In the genomic region with DNA sequence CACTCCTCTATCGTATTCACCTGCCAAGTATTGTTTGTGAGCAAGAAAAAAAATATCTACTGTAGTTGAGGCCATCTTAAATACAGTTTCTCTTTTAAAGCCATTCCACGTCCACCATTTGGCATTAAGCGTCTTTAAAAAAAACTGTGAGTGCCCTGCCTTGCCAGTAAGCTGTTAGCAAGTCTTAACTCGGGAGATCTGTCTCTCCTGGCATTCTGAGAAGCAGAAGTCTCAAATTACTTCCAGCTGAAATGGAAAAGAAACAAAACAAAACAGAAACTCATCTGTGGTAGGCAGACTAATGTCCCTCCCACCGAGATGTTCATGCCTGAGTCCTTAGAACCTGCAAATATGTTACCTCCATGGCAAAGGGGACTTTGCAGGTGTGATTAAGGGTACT, we compare ENCODE assay signal across 11 cellular contexts.
DNase-seq lines count a peak whose midpoint lies in the region; ATAC-seq and TF ChIP-seq lines count a peak whose summit lies in the region.
"Had no signal": no experiment of that assay in that cellular context is flagged by ENCODE, and none has a peak within 500 bp of the region (broad histone marks: within the 10 kb centered on the region; RNA-seq: fewer than 3 reads in every experiment).

No MANE protein-coding gene starts in this region.

- no peak overlapping the region for H3K27ac Mint-ChIP-seq in activated CD8-positive, alpha-beta memory T cell treated with anti-CD3 and anti-CD28 coated beads, Interleukin-2, amount 10 ng/mL, durations not matched to agents 7 days and 5 days
- H3K27ac Mint-ChIP-seq: progenitor cell of endocrine pancreas had no signal

- H3K4me1 Mint-ChIP-seq in activated CD8-positive, alpha-beta memory T cell treated with anti-CD3 and anti-CD28 coated beads, Interleukin-2, amount 10 ng/mL, durations not matched to agents 7 days and 5 days: peaks cover 22% of the 10 kb centered on the region

- H3K36me3 Mint-ChIP-seq in activated CD8-positive, alpha-beta memory T cell treated with anti-CD3 and anti-CD28 coated beads, Interleukin-2, amount 10 ng/mL, durations not matched to agents 7 days and 5 days: peaks cover 2% of the 10 kb centered on the region

- no peak overlapping the region for H3K4me3 Mint-ChIP-seq in activated CD8-positive, alpha-beta memory T cell treated with anti-CD3 and anti-CD28 coated beads, Interleukin-2, amount 10 ng/mL, durations not matched to agents 7 days and 5 days

- ATAC-seq in sciatic nerve: peak; percentile 83
- ATAC-seq in activated CD8-positive, alpha-beta memory T cell treated with anti-CD3 and anti-CD28 coated beads, Interleukin-2, amount 10 ng/mL, durations not matched to agents 7 days and 5 days: no peak

- CTCF ChIA-PET in activated CD8-positive, alpha-beta memory T cell treated with anti-CD3 and anti-CD28 coated beads, Interleukin-2, amount 10 ng/mL, durations not matched to agents 7 days and 5 days (lab: Charles Lee): interaction anchor here (1.0 kb wide), 1 partner anchor 10 kb away, joined by 3 read pairs; no protein-coding TSS in a partner anchor

- DNase-seq in DMS 273 treated with DMSO at 0.1 percent for 48 hours (lab: John Stamatoyannopoulos, UW) (peak; percentile 33), T1000 (lab: John Stamatoyannopoulos, UW) (peak; percentile 75), fibroblast of villous mesenchyme (ENCODE audit: low read depth) (peak; percentile 79), sciatic nerve (ENCODE audit: low spot score) (no peak), cerebellum (ENCODE audit: low spot score) (no peak), DMS153 (lab: John Stamatoyannopoulos, UW) (no peak)
- DNase-seq in activated CD8-positive, alpha-beta memory T cell treated with anti-CD3 and anti-CD28 coated beads, Interleukin-2, amount 10 ng/mL, durations not matched to agents 7 days and 5 days: no peak
- DNase-seq in activated CD4-positive, CD25-positive, alpha-beta regulatory T cell (lab: John Stamatoyannopoulos, UW): no peak
- DNase-seq: activated CD4-positive, alpha-beta T cell treated with anti-CD3 and anti-CD28 coated beads for 48 hours; NCI-H510A treated with DMSO at 0.1 percent for 48 hours had no signal

- no peak overlapping the region for H3K4me3 ChIP-seq in fibroblast of villous mesenchyme (ENCODE audit: low read depth, low read length)

- H3K9me3 Mint-ChIP-seq in activated CD8-positive, alpha-beta memory T cell treated with anti-CD3 and anti-CD28 coated beads, Interleukin-2, amount 10 ng/mL, durations not matched to agents 7 days and 5 days (ENCODE audit: low read depth): no peaks in the 10 kb centered on the region

- no peak for TF ChIP-seq CTCF in fibroblast of villous mesenchyme (IDR thresholded peaks at IDR 0.05; ENCODE audit: insufficient read depth, low read depth, low read length)

- intact Hi-C loops in sciatic nerve (cut with DNase I): no loop called here

- no peaks in the 10 kb centered on the region for H3K27me3 Mint-ChIP-seq in activated CD8-positive, alpha-beta memory T cell treated with anti-CD3 and anti-CD28 coated beads, Interleukin-2, amount 10 ng/mL, durations not matched to agents 7 days and 5 days
- H3K27me3 Mint-ChIP-seq: progenitor cell of endocrine pancreas had no signal

Comparison
In these comparisons a context has a peak if more than half of its experiments do, and no peak if none do; other contexts are left out.
1. DNase-seq: peak in DMS 273 treated with DMSO at 0.1 percent for 48 hours (single experiment), T1000 (single experiment) and fibroblast of villous mesenchyme (single experiment); none in sciatic nerve (single experiment), activated CD8-positive, alpha-beta memory T cell treated with anti-CD3 and anti-CD28 coated beads, Interleukin-2, amount 10 ng/mL, durations not matched to agents 7 days and 5 days (single experiment), activated CD4-positive, CD25-positive, alpha-beta regulatory T cell (0 of 4), cerebellum (single experiment) and DMS153 (single experiment).